In the genomic region with DNA sequence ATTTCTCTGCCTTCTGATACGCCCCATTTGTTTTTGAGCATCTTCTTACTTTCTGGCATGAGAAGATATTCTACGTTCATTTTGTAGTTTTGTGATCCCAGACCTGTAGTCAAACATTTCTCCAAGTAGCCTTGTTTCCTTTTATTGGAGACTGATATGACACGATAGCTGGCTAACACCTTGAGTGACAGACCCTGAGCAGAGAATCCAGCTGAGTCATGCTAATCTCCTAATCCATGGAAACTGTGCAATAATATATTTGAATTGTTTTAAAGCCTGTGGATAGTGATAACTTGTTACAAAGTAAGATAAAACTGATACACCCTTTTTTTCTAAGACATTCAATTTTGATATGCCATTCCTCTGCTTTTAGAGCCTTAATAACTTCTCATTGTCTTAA, we compare ENCODE assay signal across 10 cellular contexts. TPM values are rescaled to one million over a fixed set of nuclear protein-coding genes. Genes with fewer than 3 reads are reported as not detected.
DNase-seq lines count a peak whose midpoint lies in the region; ATAC-seq, FAIRE-seq and TF ChIP-seq lines count a peak whose summit lies in the region.
"Had no signal": no experiment of that assay in that cellular context is flagged by ENCODE, and none has a peak within 500 bp of the region (broad histone marks: within the 10 kb centered on the region; RNA-seq: fewer than 3 reads in every experiment).

No MANE protein-coding gene starts in this region.

- H2BK15ac ChIP-seq in mesenchymal stem cell (ENCODE audit: low read depth, poor library complexity, severe bottlenecking), result no peak overlapping the region

- no peak overlapping the region for H2BK120ac ChIP-seq in mesenchymal stem cell (ENCODE audit: low read depth, low read length)

- intact Hi-C loops in HepG2 (cut with micrococcal nuclease; ENCODE audit: unreplicated experiment), result no loop called here
- intact Hi-C loops in right lobe of liver (cut with DNase I), result loop anchor here in 1 of 2 donors (5.0 kb wide), 1 partner anchor 58 kb away; no protein-coding TSS in a partner anchor
- intact Hi-C loops in vagina (cut with DNase I), result no loop called here

- no peak overlapping the region for H2BK12ac ChIP-seq in mesenchymal stem cell (ENCODE audit: low read length in 2 of 2)

- H3K27ac ChIP-seq in HepG2 (ENCODE audit: extremely low read length, insufficient read depth, low read length) (no peak overlapping the region), right lobe of liver (peak overlapping the region in 1 of 3 donors; percentile 30), mesenchymal stem cell (ENCODE audit: low read length, poor library complexity, severe bottlenecking) (no peak overlapping the region), vagina (peak overlapping the region; percentile 79)

- no peak for TF ChIP-seq RAD21 in HepG2 (CRISPR knock-in tag; IDR thresholded peaks at IDR 0.05)

- TF ChIP-seq POLR2A in HepG2 (IDR thresholded peaks at IDR 0.05; ENCODE audit: insufficient read depth in 1 of 2, low read depth in 2 of 2, low read length in 2 of 2) (no peak), right lobe of liver (IDR thresholded peaks at IDR 0.05) (no peak), vagina (IDR thresholded peaks at IDR 0.05) (no peak)

- H3K36me3 ChIP-seq in HepG2 (replicated peaks in 1 of 2; ENCODE audit: control insufficient read depth in 1 of 2, insufficient read depth in 2 of 2, low read length in 2 of 2) (no peaks in the 10 kb centered on the region), right lobe of liver (no peaks in the 10 kb centered on the region), mesenchymal stem cell (ENCODE audit: control insufficient read depth in 1 of 2, insufficient read depth in 2 of 2, low read depth in 1 of 2, low read length in 2 of 2) (no peaks in the 10 kb centered on the region), vagina (no peaks in the 10 kb centered on the region)

- no peak overlapping the region for H3K14ac ChIP-seq in mesenchymal stem cell (ENCODE audit: low read length in 2 of 2)

- no peak overlapping the region for H2AK5ac ChIP-seq in mesenchymal stem cell (ENCODE audit: low read length, severe bottlenecking)

- H3K79me2 ChIP-seq in HepG2 (ENCODE audit: insufficient read depth, low read length), result no peaks in the 10 kb centered on the region

- H4K91ac ChIP-seq in mesenchymal stem cell (ENCODE audit: low read length), result no peak overlapping the region

- WGBS in HepG2 (ENCODE audit: low lambda C conversion rate), result 45% methylated on average over 3 of the region's 3 CpGs
- 55% methylated on average over 3 of the region's 3 CpGs for WGBS in right lobe of liver (ENCODE audit: insufficient coverage, low coverage, low lambda C conversion rate, missing lambda C conversion rate)
- 88% methylated on average over 3 of the region's 3 CpGs for WGBS in mesenchymal stem cell

- H3K4ac ChIP-seq in mesenchymal stem cell (ENCODE audit: low read depth in 1 of 2, low read length in 2 of 2), result no peak overlapping the region

- H3K4me1 ChIP-seq in HepG2 (ENCODE audit: insufficient read depth, low read length) (no peaks in the 10 kb centered on the region), right lobe of liver (no peaks in the 10 kb centered on the region), mesenchymal stem cell (ENCODE audit: control insufficient read depth, insufficient read depth, low read depth, low read length) (peaks cover 5% of the 10 kb centered on the region), vagina (peaks cover 28% of the 10 kb centered on the region)

- ATAC-seq in HepG2, result no peak
- no peak for ATAC-seq in right lobe of liver
- ATAC-seq in HG03135 (IDR thresholded peaks at IDR 0.05; ENCODE audit: unreplicated experiment), result no peak

- H3K27me3 ChIP-seq in HepG2 (ENCODE audit: control insufficient read depth in 1 of 2, insufficient read depth in 2 of 2, low read length in 2 of 2) (0 out of 5 replicates have a peak, but pooled peaks cover 0 to 1% of the 10 kb centered on the region in 2 experiments), right lobe of liver (no peaks in the 10 kb centered on the region), mesenchymal stem cell (ENCODE audit: control insufficient read depth in 1 of 2, insufficient read depth in 1 of 2, low read length in 2 of 2) (no peaks in the 10 kb centered on the region), vagina (no peaks in the 10 kb centered on the region)

- H3K23ac ChIP-seq in mesenchymal stem cell (ENCODE audit: low read length in 2 of 2), result no peak overlapping the region

- TF ChIP-seq EP300 in HepG2 (IDR thresholded peaks at IDR 0.05; ENCODE audit: low read depth in 2 of 2, low read length in 2 of 2), result no peak
- TF ChIP-seq EP300 in HepG2 (CRISPR knock-in tag; IDR thresholded peaks at IDR 0.05; ENCODE audit: borderline replicate concordance), result no peak

- no peak for DNase-seq in HepG2 (ENCODE audit: low spot score)
- DNase-seq in right lobe of liver, result no peak
- DNase-seq in amniotic epithelial cell (ENCODE audit: low read depth), result peak; percentile 12
- no peak for DNase-seq in mesenchymal stem cell
- no peak for DNase-seq in vagina (ENCODE audit: extremely low spot score in 2 of 2)
- DNase-seq in DMS153 treated with DMSO at 0.1 percent for 48 hours (lab: John Stamatoyannopoulos, UW; ENCODE audit: unreplicated experiment), result no peak
- DNase-seq in effector CD4-positive, alpha-beta T cell, result no peak
- DNase-seq: DMS153; stimulated activated naive B cell treated with anti-CD40 and anti-IgM and Interleukin-4, amounts not matched to agents 10 μg/mL and 1 μg/mL and 100 μg/mL, for 72 hours had no signal

- H3K4me2 ChIP-seq in HepG2 (ENCODE audit: low read depth, low read length) (no peak overlapping the region), mesenchymal stem cell (ENCODE audit: low read length, poor library complexity, severe bottlenecking) (no peak overlapping the region)

- POLR2A ChIA-PET in HepG2 (lab: Yijun Ruan, JAX), result no interaction called here

- H3K4me3 ChIP-seq in HepG2 (replicated peaks in 1 of 3; ENCODE audit: insufficient read depth in 1 of 3, low read depth in 2 of 3, low read length in 3 of 3) (no peak overlapping the region), right lobe of liver (no peak overlapping the region), mesenchymal stem cell (ENCODE audit: insufficient read depth in 1 of 2, low read depth in 1 of 2, low read length in 2 of 2) (peak overlapping the region in 1 of 2 experiments; percentile 75), vagina (no peak overlapping the region)

- H3K18ac ChIP-seq in mesenchymal stem cell (ENCODE audit: low read depth in 1 of 2, low read length in 2 of 2), result no peak overlapping the region

- H2AFZ ChIP-seq in HepG2 (ENCODE audit: low read length) (no peak overlapping the region), mesenchymal stem cell (ENCODE audit: low read depth, low read length) (no peak overlapping the region)

- in situ Hi-C loops in HepG2 (cut with HindIII; ENCODE audit: extremely low pct_ligation_motif_present, low pct_unique_long_range_greater_than_20kb), result no loop called here

- H3K9ac ChIP-seq in HepG2 (ENCODE audit: insufficient read depth, low read depth, low read length), result no peak overlapping the region
- peak overlapping the region; percentile 92 for H3K9ac ChIP-seq in mesenchymal stem cell (ENCODE audit: low read length)

- no peak overlapping the region for H4K8ac ChIP-seq in mesenchymal stem cell (ENCODE audit: low read length)

- no TSS peak for BruUV-seq in HepG2 (replicated peaks; lab: Mats Ljungman, UMichigan)

- CTCF ChIA-PET in HepG2 (lab: Yijun Ruan, JAX; ENCODE audit: low intra/inter-chr PET ratio, low total read pairs), result interaction anchor here (2.7 kb wide), 1 partner anchor 57 kb away, joined by 17 read pairs; no protein-coding TSS in a partner anchor

- no peak for FAIRE-seq in HepG2 (lab: Jason Lieb, UNC)

- no peaks in the 10 kb centered on the region for H3K79me1 ChIP-seq in mesenchymal stem cell (replicated peaks; ENCODE audit: low read length, poor library complexity, severe bottlenecking)

- TF ChIP-seq CTCF in HepG2 (CRISPR knock-in tag; IDR thresholded peaks at IDR 0.05) (no peak), right lobe of liver (IDR thresholded peaks at IDR 0.05) (no peak), vagina (IDR thresholded peaks at IDR 0.05) (no peak)

- H4K20me1 ChIP-seq in HepG2 (ENCODE audit: insufficient read depth, low read length), result no peaks in the 10 kb centered on the region

- H3K9me3 ChIP-seq in HepG2 (ENCODE audit: low read length) (no peaks in the 10 kb centered on the region), right lobe of liver (no peaks in the 10 kb centered on the region), mesenchymal stem cell (ENCODE audit: control insufficient read depth, low read length) (no peaks in the 10 kb centered on the region), vagina (no peaks in the 10 kb centered on the region)

- no peak overlapping the region for H2BK5ac ChIP-seq in mesenchymal stem cell (ENCODE audit: low read depth, low read length, poor library complexity, severe bottlenecking)

RNA-seq across cellular contexts. Expression of gene IFI44L, which starts 1.2 kb away (rescaled TPM):
- 0.04 TPM in 1 of 2 replicates, not detected in the other for total RNA-seq in HepG2 (2016; rRNA removed; fragmentation: Illumina TruSeq; extraction: Trizol)
- not detected in 2 replicates for total RNA-seq in HepG2 (2016; cell fraction: cytosol; rRNA removed; fragmentation: Illumina TruSeq; extraction: Trizol; ENCODE audit: low read depth)
- 0.17 TPM in 1 of 2 replicates, not detected in the other for total RNA-seq in HepG2 (2016; cell fraction: insoluble cytoplasmic fraction; rRNA removed; fragmentation: Illumina TruSeq; extraction: Trizol)
- total RNA-seq in HepG2 (2016; cell fraction: membrane; rRNA removed; fragmentation: Illumina TruSeq; extraction: Trizol), result not detected in 2 replicates
- not detected in 2 replicates for total RNA-seq in HepG2 (2016; cell fraction: nucleus; rRNA removed; fragmentation: Illumina TruSeq; extraction: Trizol)
- polyA plus RNA-seq in HepG2 (2011; rRNA removed), result 0.04 and 0.12 TPM in 2 replicates
- 0.03 TPM in 1 of 2 replicates, not detected in the other for polyA plus RNA-seq in HepG2 (2011; cell fraction: cytosol; rRNA removed)
- polyA plus RNA-seq in HepG2 (2011; cell fraction: nucleus; rRNA removed), result 0.06 and 0.10 TPM in 2 replicates
- not detected in 2 replicates for polyA plus RNA-seq in HepG2 (2012)
- polyA plus RNA-seq in HepG2 (2016; cell fraction: cytosol; fragmentation: Illumina TruSeq; extraction: Trizol; ENCODE audit: low read depth), result not detected in 2 replicates
- not detected in 2 replicates for polyA plus RNA-seq in HepG2 (2016; cell fraction: insoluble cytoplasmic fraction; fragmentation: Illumina TruSeq; extraction: Trizol; ENCODE audit: low read depth)
- polyA plus RNA-seq in HepG2 (2016; cell fraction: membrane; fragmentation: Illumina TruSeq; extraction: Trizol; ENCODE audit: low read depth), result not detected in 2 replicates
- 0.69 TPM in 1 of 2 replicates, not detected in the other for polyA plus RNA-seq in HepG2 (2016; cell fraction: nucleus; fragmentation: Illumina TruSeq; extraction: Trizol; ENCODE audit: insufficient read depth, low read depth)
- polyA minus RNA-seq in HepG2 (2011; rRNA and poly(A)+ RNA removed; ENCODE audit: low replicate concordance), result 0.84 TPM in 1 of 2 replicates, not detected in the other
- polyA minus RNA-seq in HepG2 (2011; cell fraction: cytosol; rRNA and poly(A)+ RNA removed), result not detected in 2 replicates
- 0.39 TPM in 1 of 2 replicates, not detected in the other for polyA minus RNA-seq in HepG2 (2011; cell fraction: nucleus; rRNA and poly(A)+ RNA removed)
- total RNA-seq in right lobe of liver, result 1 to 10 TPM in 5 of 6 experiments, under 1 TPM in 1; 0.49 to 3.1 (median 1.7) TPM
- 0.21 TPM for polyA plus RNA-seq in mesenchymal stem cell (2013, experiment 1 of 2)
- polyA plus RNA-seq in mesenchymal stem cell (2013, experiment 2 of 2), result 0.10 TPM
- total RNA-seq in vagina, result 1.7 TPM

RNA-seq across cellular contexts. Expression of gene IFI44, which starts 30.6 kb away (rescaled TPM):
- total RNA-seq in HepG2 (2016; rRNA removed; fragmentation: Illumina TruSeq; extraction: Trizol) (not detected in 2 replicates), right lobe of liver (10 to 100 TPM in 2 of 6 experiments, 1 to 10 TPM in 4; 5.6 to 12.0 (median 9.8) TPM), vagina (17.7 TPM)
- not detected in 2 replicates for total RNA-seq in HepG2 (2016; cell fraction: cytosol; rRNA removed; fragmentation: Illumina TruSeq; extraction: Trizol; ENCODE audit: low read depth)
- not detected in 2 replicates for total RNA-seq in HepG2 (2016; cell fraction: insoluble cytoplasmic fraction; rRNA removed; fragmentation: Illumina TruSeq; extraction: Trizol)
- not detected in 2 replicates for total RNA-seq in HepG2 (2016; cell fraction: membrane; rRNA removed; fragmentation: Illumina TruSeq; extraction: Trizol)
- not detected in 2 replicates for total RNA-seq in HepG2 (2016; cell fraction: nucleus; rRNA removed; fragmentation: Illumina TruSeq; extraction: Trizol)
- polyA plus RNA-seq in HepG2 (2011; rRNA removed), result not detected in 2 replicates
- 0.12 TPM in 1 of 2 replicates, not detected in the other for polyA plus RNA-seq in HepG2 (2011; cell fraction: cytosol; rRNA removed)
- not detected in 2 replicates for polyA plus RNA-seq in HepG2 (2011; cell fraction: nucleus; rRNA removed)
- polyA plus RNA-seq in HepG2 (2012), result not detected in 2 replicates
- polyA plus RNA-seq in HepG2 (2016; cell fraction: cytosol; fragmentation: Illumina TruSeq; extraction: Trizol; ENCODE audit: low read depth), result not detected in 2 replicates
- polyA plus RNA-seq in HepG2 (2016; cell fraction: insoluble cytoplasmic fraction; fragmentation: Illumina TruSeq; extraction: Trizol; ENCODE audit: low read depth), result not detected in 2 replicates
- polyA plus RNA-seq in HepG2 (2016; cell fraction: membrane; fragmentation: Illumina TruSeq; extraction: Trizol; ENCODE audit: low read depth), result not detected in 2 replicates
- not detected in 2 replicates for polyA plus RNA-seq in HepG2 (2016; cell fraction: nucleus; fragmentation: Illumina TruSeq; extraction: Trizol; ENCODE audit: insufficient read depth, low read depth)
- 1.9 TPM in 1 of 2 replicates, not detected in the other for polyA minus RNA-seq in HepG2 (2011; rRNA and poly(A)+ RNA removed; ENCODE audit: low replicate concordance)
- not detected in 2 replicates for polyA minus RNA-seq in HepG2 (2011; cell fraction: cytosol; rRNA and poly(A)+ RNA removed)
- not detected in 2 replicates for polyA minus RNA-seq in HepG2 (2011; cell fraction: nucleus; rRNA and poly(A)+ RNA removed)
- polyA plus RNA-seq in mesenchymal stem cell (2013, experiment 1 of 2), result 4.0 TPM
- polyA plus RNA-seq in mesenchymal stem cell (2013, experiment 2 of 2), result 4.1 TPM
